Comparison of ENCODE assay signal across 21 cellular contexts in genomic region chrX:337331-337831, GRCh38. TPM values are rescaled to one million over a fixed set of nuclear protein-coding genes. Genes with fewer than 3 reads are reported as not detected.
DNase-seq lines count a peak whose midpoint lies in the region; ATAC-seq, FAIRE-seq and TF ChIP-seq lines count a peak whose summit lies in the region.
"Had no signal": no experiment of that assay in that cellular context is flagged by ENCODE, and none has a peak within 500 bp of the region (broad histone marks: within the 10 kb centered on the region; RNA-seq: fewer than 3 reads in every experiment).

No MANE protein-coding gene starts in this region.

- H3K9me3 Mint-ChIP-seq in Calu3 (ENCODE audit: low read depth, unreplicated experiment): peaks cover 7% of the 10 kb centered on the region
- peaks cover 4% of the 10 kb centered on the region for H3K9me3 Mint-ChIP-seq in endothelial cell (ENCODE audit: unreplicated experiment)
- peaks cover 10% of the 10 kb centered on the region for H3K9me3 Mint-ChIP-seq in progenitor cell of endocrine pancreas (ENCODE audit: low read depth)

- H3K27me3 ChIP-seq in HepG2 (ENCODE audit: control insufficient read depth in 1 of 2, insufficient read depth in 2 of 2, low read length in 2 of 2): no peaks in the 10 kb centered on the region
- H3K27me3 ChIP-seq in MM.1S (replicated peaks; ENCODE audit: insufficient read depth, low read length): no peaks in the 10 kb centered on the region

- no peak for TF ChIP-seq RAD21 in HepG2 (CRISPR knock-in tag; IDR thresholded peaks at IDR 0.05)

- H4K20me1 ChIP-seq in HepG2 (ENCODE audit: insufficient read depth, low read length): no peaks in the 10 kb centered on the region
- H4K20me1 ChIP-seq in MM.1S (ENCODE audit: insufficient read depth, low read length): no peaks in the 10 kb centered on the region

- BruUV-seq in Calu3 (replicated peaks; lab: Mats Ljungman, UMichigan) (no TSS peak), HepG2 (replicated peaks; lab: Mats Ljungman, UMichigan) (no TSS peak)

- H3K27me3 Mint-ChIP-seq in Calu3 (ENCODE audit: unreplicated experiment) (no peaks in the 10 kb centered on the region), endothelial cell (ENCODE audit: unreplicated experiment) (peaks cover 28% of the 10 kb centered on the region), progenitor cell of endocrine pancreas (no peaks in the 10 kb centered on the region)

- WGBS in HepG2 (ENCODE audit: low lambda C conversion rate): 94% methylated on average over 38 of the region's 38 CpGs

- H3K27ac Mint-ChIP-seq in Calu3 (ENCODE audit: unreplicated experiment) (peak overlapping the region; percentile 30), endothelial cell (ENCODE audit: unreplicated experiment) (no peak overlapping the region), progenitor cell of endocrine pancreas (peak overlapping the region; percentile 82)
- H3K27ac Mint-ChIP-seq: HFFc6 had no signal

- no peak for TF ChIP-seq EP300 in HepG2 (IDR thresholded peaks at IDR 0.05; ENCODE audit: low read depth in 2 of 2, low read length in 2 of 2)
- TF ChIP-seq EP300 in HepG2 (CRISPR knock-in tag; IDR thresholded peaks at IDR 0.05; ENCODE audit: borderline replicate concordance): no peak

- DNase-seq in Calu3 (no peak), endothelial cell (ENCODE audit: low spot score) (no peak), HepG2 (ENCODE audit: low spot score) (no peak), progenitor cell of endocrine pancreas (ENCODE audit: low spot score, unreplicated experiment) (no peak), EL (no peak), MM.1S (no peak), NCI-H2227 (lab: John Stamatoyannopoulos, UW; ENCODE audit: unreplicated experiment) (no peak)
- DNase-seq: C1 segment of cervical spinal cord, DMS79 treated with DMSO at 0.1 percent for 48 hours, HFFc6, IMR-90, NCI-H1048, NCI-H146, NCI-H2081, NCI-H2171 treated with DMSO at 0.1 percent for 48 hours, NCI-H446 treated with DMSO at 0.1 percent for 48 hours, NCI-H69, SHP77 treated with DMSO at 0.1 percent for 48 hours, SK-N-SH had no signal

- intact Hi-C loops in Calu3 (cut with micrococcal nuclease; ENCODE audit: unreplicated experiment) (no loop called here), HepG2 (cut with micrococcal nuclease; ENCODE audit: unreplicated experiment) (no loop called here)

- H3K4me1 Mint-ChIP-seq in Calu3 (ENCODE audit: low read depth, unreplicated experiment): no peaks in the 10 kb centered on the region
- peaks cover 7% of the 10 kb centered on the region for H3K4me1 Mint-ChIP-seq in endothelial cell (ENCODE audit: unreplicated experiment)
- no peaks in the 10 kb centered on the region for H3K4me1 Mint-ChIP-seq in progenitor cell of endocrine pancreas (ENCODE audit: low read depth)

- no peak overlapping the region for H3K27ac ChIP-seq in HepG2 (ENCODE audit: extremely low read length, insufficient read depth, low read length)
- no peak overlapping the region for H3K27ac ChIP-seq in MM.1S (ENCODE audit: low read length)

- H3K36me3 ChIP-seq in HepG2 (replicated peaks in 1 of 2; ENCODE audit: control insufficient read depth in 1 of 2, insufficient read depth in 2 of 2, low read length in 2 of 2) (no peaks in the 10 kb centered on the region; a peak in 1 of 5 replicates), MM.1S (replicated peaks; ENCODE audit: insufficient read depth, low read length) (no peaks in the 10 kb centered on the region)

- no peak overlapping the region for H3K4me2 ChIP-seq in HepG2 (ENCODE audit: low read depth, low read length)
- no peak overlapping the region for H3K4me2 ChIP-seq in MM.1S (ENCODE audit: low read depth, low read length)
- H3K4me2 ChIP-seq: SK-N-SH had no signal

- TF ChIP-seq POLR2A in HepG2 (IDR thresholded peaks at IDR 0.05; ENCODE audit: insufficient read depth in 1 of 2, low read depth in 2 of 2, low read length in 2 of 2): no peak

- H3K79me2 ChIP-seq in HepG2 (ENCODE audit: insufficient read depth, low read length) (no peaks in the 10 kb centered on the region), MM.1S (ENCODE audit: low read length) (no peaks in the 10 kb centered on the region)

- no peak for TF ChIP-seq CTCF in Calu3 (IDR thresholded peaks at IDR 0.05; ENCODE audit: unreplicated experiment)
- no peak for TF ChIP-seq CTCF in endothelial cell (IDR thresholded peaks at IDR 0.05; ENCODE audit: unreplicated experiment)
- TF ChIP-seq CTCF in HepG2 (CRISPR knock-in tag; IDR thresholded peaks at IDR 0.05): no peak
- TF ChIP-seq CTCF in progenitor cell of endocrine pancreas (IDR thresholded peaks at IDR 0.05; ENCODE audit: unreplicated experiment): no peak
- TF ChIP-seq CTCF in MM.1S (IDR thresholded peaks at IDR 0.05; ENCODE audit: low read length): no peak

- H3F3A ChIP-seq in MM.1S (ENCODE audit: insufficient read depth, low read length): no peaks in the 10 kb centered on the region

- POLR2A ChIA-PET in HepG2 (lab: Yijun Ruan, JAX): no interaction called here

- CTCF ChIA-PET in Calu3 (lab: Charles Lee): no interaction called here
- CTCF ChIA-PET in HepG2 (lab: Yijun Ruan, JAX; ENCODE audit: low intra/inter-chr PET ratio, low total read pairs): no interaction called here

- H3K4me3 ChIP-seq in HepG2 (replicated peaks in 1 of 3; ENCODE audit: insufficient read depth in 1 of 3, low read depth in 2 of 3, low read length in 3 of 3): no peak overlapping the region
- H3K4me3 ChIP-seq in MM.1S (ENCODE audit: low read length): no peak overlapping the region

- in situ Hi-C loops in HepG2 (cut with HindIII; ENCODE audit: extremely low pct_ligation_motif_present, low pct_unique_long_range_greater_than_20kb): no loop called here

- H3K4me1 ChIP-seq in HepG2 (ENCODE audit: insufficient read depth, low read length) (no peaks in the 10 kb centered on the region), MM.1S (ENCODE audit: low read length) (no peaks in the 10 kb centered on the region)

- H3K9ac ChIP-seq in HepG2 (ENCODE audit: insufficient read depth, low read depth, low read length) (no peak overlapping the region), MM.1S (ENCODE audit: low read length) (no peak overlapping the region)
- H3K9ac ChIP-seq: SK-N-SH had no signal

- H3K4me3 Mint-ChIP-seq in Calu3 (ENCODE audit: low read depth, unreplicated experiment): no peak overlapping the region
- peak overlapping the region; percentile 78 for H3K4me3 Mint-ChIP-seq in endothelial cell (ENCODE audit: unreplicated experiment)
- H3K4me3 Mint-ChIP-seq in progenitor cell of endocrine pancreas (ENCODE audit: low read depth): no peak overlapping the region
- H3K4me3 Mint-ChIP-seq: HFFc6 had no signal

- no peak for FAIRE-seq in HepG2 (lab: Jason Lieb, UNC)
- FAIRE-seq: H54, RCC 7860 had no signal

- ATAC-seq in HepG2: no peak

- peaks cover 46% of the 10 kb centered on the region for H3K36me3 Mint-ChIP-seq in Calu3 (ENCODE audit: insufficient read depth, unreplicated experiment)
- H3K36me3 Mint-ChIP-seq in endothelial cell (ENCODE audit: low read depth, unreplicated experiment): peaks cover 27% of the 10 kb centered on the region
- peaks cover 45% of the 10 kb centered on the region for H3K36me3 Mint-ChIP-seq in progenitor cell of endocrine pancreas (ENCODE audit: insufficient read depth)

- H3K9me3 ChIP-seq in HepG2 (ENCODE audit: low read length): no peaks in the 10 kb centered on the region
- no peaks in the 10 kb centered on the region for H3K9me3 ChIP-seq in MM.1S (replicated peaks; ENCODE audit: insufficient read depth, low read length)
- H3K9me3 ChIP-seq: SK-N-SH had no signal

- no peaks in the 10 kb centered on the region for H3K9me2 ChIP-seq in MM.1S (replicated peaks; ENCODE audit: insufficient read depth, low read length)
- H3K9me2 ChIP-seq: SK-N-SH had no signal

- no peak overlapping the region for H2AFZ ChIP-seq in HepG2 (ENCODE audit: low read length)
- no peak overlapping the region for H2AFZ ChIP-seq in MM.1S (ENCODE audit: low read length)

RNA-seq across cellular contexts. Expression of gene GTPBP6, which starts 18.8 kb away (rescaled TPM):
- total RNA-seq in Calu3 (2022) (30.2 and 32.9 TPM in 2 replicates), endothelial cell (ENCODE audit: unreplicated experiment) (47.2 TPM), HepG2 (2016; rRNA removed; fragmentation: Illumina TruSeq; extraction: Trizol) (35.6 and 39.6 TPM in 2 replicates), progenitor cell of endocrine pancreas (71.1 and 72.7 TPM in 2 replicates)
- total RNA-seq in HepG2 (2016; cell fraction: cytosol; rRNA removed; fragmentation: Illumina TruSeq; extraction: Trizol; ENCODE audit: low read depth): 33.9 and 34.6 TPM in 2 replicates
- total RNA-seq in HepG2 (2016; cell fraction: insoluble cytoplasmic fraction; rRNA removed; fragmentation: Illumina TruSeq; extraction: Trizol): 32.3 and 41.0 TPM in 2 replicates
- total RNA-seq in HepG2 (2016; cell fraction: membrane; rRNA removed; fragmentation: Illumina TruSeq; extraction: Trizol): 50.6 and 52.4 TPM in 2 replicates
- 17.0 and 20.4 TPM in 2 replicates for total RNA-seq in HepG2 (2016; cell fraction: nucleus; rRNA removed; fragmentation: Illumina TruSeq; extraction: Trizol)
- polyA plus RNA-seq in HepG2 (2011; rRNA removed): 20.2 and 22.1 TPM in 2 replicates
- polyA plus RNA-seq in HepG2 (2011; cell fraction: cytosol; rRNA removed): 18.4 and 31.3 TPM in 2 replicates
- 29.4 and 36.8 TPM in 2 replicates for polyA plus RNA-seq in HepG2 (2011; cell fraction: nucleus; rRNA removed)
- 16.6 and 18.3 TPM in 2 replicates for polyA plus RNA-seq in HepG2 (2012)
- 46.6 and 50.3 TPM in 2 replicates for polyA plus RNA-seq in HepG2 (2016; cell fraction: cytosol; fragmentation: Illumina TruSeq; extraction: Trizol; ENCODE audit: low read depth)
- polyA plus RNA-seq in HepG2 (2016; cell fraction: insoluble cytoplasmic fraction; fragmentation: Illumina TruSeq; extraction: Trizol; ENCODE audit: low read depth): 38.1 and 42.7 TPM in 2 replicates
- polyA plus RNA-seq in HepG2 (2016; cell fraction: membrane; fragmentation: Illumina TruSeq; extraction: Trizol; ENCODE audit: low read depth): 50.6 and 54.4 TPM in 2 replicates
- 41.5 and 48.9 TPM in 2 replicates for polyA plus RNA-seq in HepG2 (2016; cell fraction: nucleus; fragmentation: Illumina TruSeq; extraction: Trizol; ENCODE audit: insufficient read depth, low read depth)
- polyA minus RNA-seq in HepG2 (2011; rRNA and poly(A)+ RNA removed; ENCODE audit: low replicate concordance): 14.7 and 27.7 TPM in 2 replicates
- polyA minus RNA-seq in HepG2 (2011; cell fraction: cytosol; rRNA and poly(A)+ RNA removed): 10.6 and 14.2 TPM in 2 replicates
- 4.7 and 7.2 TPM in 2 replicates for polyA minus RNA-seq in HepG2 (2011; cell fraction: nucleus; rRNA and poly(A)+ RNA removed)

RNA-seq across cellular contexts. Expression of gene PPP2R3B, which starts 49.3 kb away (rescaled TPM):
- total RNA-seq in Calu3 (2022) (25.4 and 26.9 TPM in 2 replicates), endothelial cell (ENCODE audit: unreplicated experiment) (44.0 TPM), HepG2 (2016; rRNA removed; fragmentation: Illumina TruSeq; extraction: Trizol) (10.2 and 17.0 TPM in 2 replicates), progenitor cell of endocrine pancreas (70.0 and 72.6 TPM in 2 replicates)
- 40.0 and 45.6 TPM in 2 replicates for total RNA-seq in HepG2 (2016; cell fraction: cytosol; rRNA removed; fragmentation: Illumina TruSeq; extraction: Trizol; ENCODE audit: low read depth)
- 9.9 and 18.2 TPM in 2 replicates for total RNA-seq in HepG2 (2016; cell fraction: insoluble cytoplasmic fraction; rRNA removed; fragmentation: Illumina TruSeq; extraction: Trizol)
- total RNA-seq in HepG2 (2016; cell fraction: membrane; rRNA removed; fragmentation: Illumina TruSeq; extraction: Trizol): 24.0 and 29.4 TPM in 2 replicates
- total RNA-seq in HepG2 (2016; cell fraction: nucleus; rRNA removed; fragmentation: Illumina TruSeq; extraction: Trizol): 16.8 and 20.3 TPM in 2 replicates
- 21.4 and 26.0 TPM in 2 replicates for polyA plus RNA-seq in HepG2 (2011; rRNA removed)
- polyA plus RNA-seq in HepG2 (2011; cell fraction: cytosol; rRNA removed): 12.7 and 19.9 TPM in 2 replicates
- 123 and 149 TPM in 2 replicates for polyA plus RNA-seq in HepG2 (2011; cell fraction: nucleus; rRNA removed)
- polyA plus RNA-seq in HepG2 (2012): 9.5 and 14.7 TPM in 2 replicates
- polyA plus RNA-seq in HepG2 (2016; cell fraction: cytosol; fragmentation: Illumina TruSeq; extraction: Trizol; ENCODE audit: low read depth): 4.1 and 5.7 TPM in 2 replicates
- polyA plus RNA-seq in HepG2 (2016; cell fraction: insoluble cytoplasmic fraction; fragmentation: Illumina TruSeq; extraction: Trizol; ENCODE audit: low read depth): 11.5 and 12.7 TPM in 2 replicates
- polyA plus RNA-seq in HepG2 (2016; cell fraction: membrane; fragmentation: Illumina TruSeq; extraction: Trizol; ENCODE audit: low read depth): 7.1 and 8.7 TPM in 2 replicates
- 43.6 and 49.3 TPM in 2 replicates for polyA plus RNA-seq in HepG2 (2016; cell fraction: nucleus; fragmentation: Illumina TruSeq; extraction: Trizol; ENCODE audit: insufficient read depth, low read depth)
- polyA minus RNA-seq in HepG2 (2011; rRNA and poly(A)+ RNA removed; ENCODE audit: low replicate concordance): 25.0 and 39.8 TPM in 2 replicates
- 13.1 and 17.1 TPM in 2 replicates for polyA minus RNA-seq in HepG2 (2011; cell fraction: cytosol; rRNA and poly(A)+ RNA removed)
- 23.4 and 29.1 TPM in 2 replicates for polyA minus RNA-seq in HepG2 (2011; cell fraction: nucleus; rRNA and poly(A)+ RNA removed)

RNA-seq across cellular contexts. Expression of gene PLCXD1, which starts 56.2 kb away (rescaled TPM):
- 19.1 and 23.2 TPM in 2 replicates for total RNA-seq in Calu3 (2022)
- 21.7 TPM for total RNA-seq in endothelial cell (ENCODE audit: unreplicated experiment)
- total RNA-seq in HepG2 (2016; rRNA removed; fragmentation: Illumina TruSeq; extraction: Trizol): 87.7 and 111 TPM in 2 replicates
- total RNA-seq in HepG2 (2016; cell fraction: cytosol; rRNA removed; fragmentation: Illumina TruSeq; extraction: Trizol; ENCODE audit: low read depth): 14.7 and 15.6 TPM in 2 replicates
- total RNA-seq in HepG2 (2016; cell fraction: insoluble cytoplasmic fraction; rRNA removed; fragmentation: Illumina TruSeq; extraction: Trizol): 93.5 and 100 TPM in 2 replicates
- total RNA-seq in HepG2 (2016; cell fraction: membrane; rRNA removed; fragmentation: Illumina TruSeq; extraction: Trizol): 44.6 and 46.3 TPM in 2 replicates
- 61.7 and 72.3 TPM in 2 replicates for total RNA-seq in HepG2 (2016; cell fraction: nucleus; rRNA removed; fragmentation: Illumina TruSeq; extraction: Trizol)
- polyA plus RNA-seq in HepG2 (2011; rRNA removed): 153 and 202 TPM in 2 replicates
- 97.5 and 98.8 TPM in 2 replicates for polyA plus RNA-seq in HepG2 (2011; cell fraction: cytosol; rRNA removed)
- polyA plus RNA-seq in HepG2 (2011; cell fraction: nucleus; rRNA removed): 373 and 416 TPM in 2 replicates
- polyA plus RNA-seq in HepG2 (2012): 118 and 196 TPM in 2 replicates
- polyA plus RNA-seq in HepG2 (2016; cell fraction: cytosol; fragmentation: Illumina TruSeq; extraction: Trizol; ENCODE audit: low read depth): 10.9 TPM in 2 replicates
- 71.2 and 91.8 TPM in 2 replicates for polyA plus RNA-seq in HepG2 (2016; cell fraction: insoluble cytoplasmic fraction; fragmentation: Illumina TruSeq; extraction: Trizol; ENCODE audit: low read depth)
- 29.2 and 29.4 TPM in 2 replicates for polyA plus RNA-seq in HepG2 (2016; cell fraction: membrane; fragmentation: Illumina TruSeq; extraction: Trizol; ENCODE audit: low read depth)
- polyA plus RNA-seq in HepG2 (2016; cell fraction: nucleus; fragmentation: Illumina TruSeq; extraction: Trizol; ENCODE audit: insufficient read depth, low read depth): 178 and 219 TPM in 2 replicates
- 70.5 and 467 TPM in 2 replicates for polyA minus RNA-seq in HepG2 (2011; rRNA and poly(A)+ RNA removed; ENCODE audit: low replicate concordance)
- 116 and 195 TPM in 2 replicates for polyA minus RNA-seq in HepG2 (2011; cell fraction: cytosol; rRNA and poly(A)+ RNA removed)
- 115 and 118 TPM in 2 replicates for polyA minus RNA-seq in HepG2 (2011; cell fraction: nucleus; rRNA and poly(A)+ RNA removed)
- total RNA-seq in progenitor cell of endocrine pancreas: 52.3 and 55.6 TPM in 2 replicates
